13 cellular contexts compared by ENCODE assay signal in genomic region chr1:160257411-160258015, GRCh38. TPM values are rescaled to one million over a fixed set of nuclear protein-coding genes. Genes with fewer than 3 reads are reported as not detected.
A peak's percentile ranks its signal among the peaks of the same experiment; 100 is the strongest.
DNase-seq lines count a peak whose midpoint lies in the region; ATAC-seq, FAIRE-seq and TF ChIP-seq lines count a peak whose summit lies in the region.
"Had no signal": no experiment of that assay in that cellular context is flagged by ENCODE, and none has a peak within 500 bp of the region (broad histone marks: within the 10 kb centered on the region; RNA-seq: fewer than 3 reads in every experiment).

No MANE protein-coding gene starts in this region.

- DNase-seq in Ammon's horn (ENCODE audit: low spot score) (peak; percentile 8), astrocyte (ENCODE audit: low read depth) (no peak), DMS53 (lab: John Stamatoyannopoulos, UW) (no peak), lower leg skin (ENCODE audit: low spot score in 2 of 2) (no peak)
- DNase-seq: activated CD8-positive, alpha-beta memory T cell treated with anti-CD3 and anti-CD28 coated beads, Interleukin-2, amount 50 U/mL, for 4 hours; colonic mucosa; MM.1S; NCI-H69; testis had no signal

- H4K20me1 ChIP-seq in astrocyte (ENCODE audit: insufficient read depth, low read length): peaks cover 61% of the 10 kb centered on the region

- H3K27ac Mint-ChIP-seq in astrocyte (ENCODE audit: unreplicated experiment) (no peak overlapping the region), nephron (peak overlapping the region in 2 of 3 experiments; percentile 51 to 56)

- H3K4me3 ChIP-seq in HEK293 (ENCODE audit: low read depth, low read length) (no peak overlapping the region), astrocyte (ENCODE audit: insufficient read depth, low read depth, low read length) (no peak overlapping the region), lower leg skin (ENCODE audit: low read depth, poor library complexity, severe bottlenecking) (no peak overlapping the region)
- H3K4me3 ChIP-seq: colonic mucosa, testis had no signal

- H3K4me1 Mint-ChIP-seq in astrocyte (ENCODE audit: low read depth, unreplicated experiment): peaks cover 31% of the 10 kb centered on the region
- peaks cover 48% of the 10 kb centered on the region for H3K4me1 Mint-ChIP-seq in nephron

- H2AFZ ChIP-seq in astrocyte (ENCODE audit: low read depth, low read length): no peak overlapping the region

- peak overlapping the region; percentile 32 for H3K4me2 ChIP-seq in astrocyte (ENCODE audit: low read length)

- CTCF ChIA-PET in HEK293 (lab: Yijun Ruan, JAX): interaction anchor here (0.5 to 5.4 kb wide), 8 partner anchors 34 to 171 kb away, joined by 3 to 35 read pairs (median 4); no protein-coding TSS in a partner anchor

- no peak for ATAC-seq in GM21367 (IDR thresholded peaks at IDR 0.05; ENCODE audit: unreplicated experiment)
- no peak for ATAC-seq in HG03354 (IDR thresholded peaks at IDR 0.05; ENCODE audit: poor library complexity, severe bottlenecking, unreplicated experiment)

- H3K4me1 ChIP-seq in HEK293 (ENCODE audit: control insufficient read depth, insufficient read depth, low read length) (peaks cover 32% of the 10 kb centered on the region), astrocyte (ENCODE audit: insufficient read depth, low read length) (peaks cover 27% of the 10 kb centered on the region)
- H3K4me1 ChIP-seq: colonic mucosa had no signal

- WGBS in lower leg skin, 2 donors: 94 to 97% methylated on average over 6 of the region's 6 CpGs

- no peak overlapping the region for H3K9ac ChIP-seq in astrocyte (ENCODE audit: low read length)

- TF ChIP-seq POLR2A in lower leg skin (IDR thresholded peaks at IDR 0.05): no peak

- H3K27ac ChIP-seq in HEK293 (ENCODE audit: extremely low read depth, low read depth, low read length) (no peak overlapping the region), astrocyte (ENCODE audit: low read depth, low read length) (no peak overlapping the region)
- H3K27ac ChIP-seq: colonic mucosa, testis had no signal

- intact Hi-C loops in lower leg skin (cut with DNase I; ENCODE audit: low total_unique reads): no loop called here

- H3K9me3 Mint-ChIP-seq in astrocyte (ENCODE audit: unreplicated experiment) (no peaks in the 10 kb centered on the region), nephron (no peaks in the 10 kb centered on the region)

- no peak overlapping the region for H3K4me3 Mint-ChIP-seq in astrocyte (ENCODE audit: unreplicated experiment)
- H3K4me3 Mint-ChIP-seq in nephron: peak overlapping the region in 1 of 3 experiments; percentile 41

- H3K27me3 ChIP-seq in astrocyte (ENCODE audit: insufficient read depth, low read length): no peaks in the 10 kb centered on the region
- H3K27me3 ChIP-seq: colonic mucosa, testis had no signal

- H3K9me3 ChIP-seq in HEK293 (ENCODE audit: control insufficient read depth, insufficient read depth, low read depth, low read length) (no peaks in the 10 kb centered on the region), astrocyte (ENCODE audit: insufficient read depth, low read depth, low read length) (no peaks in the 10 kb centered on the region)
- H3K9me3 ChIP-seq: colonic mucosa, testis had no signal

- H3K79me2 ChIP-seq in astrocyte (ENCODE audit: insufficient read depth, low read length): peaks cover 65% of the 10 kb centered on the region

- no peak for TF ChIP-seq CTCF in HEK293 (tag by site-specific recombination; IDR thresholded peaks at IDR 0.05)
- TF ChIP-seq CTCF in astrocyte (IDR thresholded peaks at IDR 0.05; ENCODE audit: insufficient read depth, low read depth, low read length): no peak
- TF ChIP-seq CTCF in nephron (IDR thresholded peaks at IDR 0.05; ENCODE audit: unreplicated experiment in 3 of 3): no peak
- TF ChIP-seq CTCF in lower leg skin (IDR thresholded peaks at IDR 0.05): no peak

- H3K36me3 Mint-ChIP-seq in astrocyte (ENCODE audit: low read depth, unreplicated experiment) (peaks cover 5% of the 10 kb centered on the region), nephron (ENCODE audit: low read depth) (peaks cover 15% of the 10 kb centered on the region)

- POLR2A ChIA-PET in HEK293 (lab: Yijun Ruan, JAX): interaction anchor here (0.9 to 1.1 kb wide), 2 partner anchors 27 to 34 kb away, joined by 3 read pairs; partner anchors contain the start of gene PEX19

- H3K27me3 Mint-ChIP-seq in astrocyte (ENCODE audit: low read depth, unreplicated experiment) (no peaks in the 10 kb centered on the region), nephron (ENCODE audit: low read depth) (no peaks in the 10 kb centered on the region)

- H3K36me3 ChIP-seq in HEK293 (ENCODE audit: control insufficient read depth in 2 of 2, insufficient read depth in 1 of 2, low read length in 2 of 2) (peaks cover 9% of the 10 kb centered on the region in 2 experiments), astrocyte (ENCODE audit: insufficient read depth, low read length) (no peaks in the 10 kb centered on the region)
- H3K36me3 ChIP-seq: colonic mucosa had no signal

- no peak for FAIRE-seq in astrocyte (lab: Jason Lieb, UNC)

TF ChIP-seq in HEK293, 187 proteins besides CTCF, POLR2A, EP300 and RAD21:
- TF ChIP-seq ELK4 (IDR thresholded peaks at IDR 0.05; ENCODE audit: borderline replicate concordance, low read depth, low read length) (no peak), ZNF513 (tag by site-specific recombination; IDR thresholded peaks at IDR 0.05) (no peak), GLIS1 (tag by site-specific recombination; IDR thresholded peaks at IDR 0.05) (peak; percentile 52; the same call in 1 of the 2 replicates), ZNF24 (tag by site-specific recombination; IDR thresholded peaks at IDR 0.05) (no peak), ZNF677 (tag by site-specific recombination; IDR thresholded peaks at IDR 0.05) (no peak)

RNA-seq across cellular contexts. Expression of gene DCAF8, which starts 4.8 kb away (rescaled TPM):
- total RNA-seq in astrocyte (107 and 127 TPM in 2 replicates), lower leg skin (100 to 1,000 TPM in 2 of 4 donors, 10 to 100 TPM in 2; 90.2 to 141 (median 97.9) TPM)

RNA-seq across cellular contexts. Expression of gene PEX19, which starts 27.4 kb away (rescaled TPM):
- 59.2 and 64.2 TPM in 2 replicates for total RNA-seq in astrocyte
- 10 to 100 TPM; 33.4 to 52.9 (median 48.2) TPM for total RNA-seq in lower leg skin

RNA-seq across cellular contexts. Expression of gene PEA15, which starts 52.3 kb away (rescaled TPM):
- total RNA-seq in astrocyte (374 and 470 TPM in 2 replicates), lower leg skin (10 to 100 TPM; 50.7 to 76.6 (median 60.1) TPM)
